8 cellular contexts compared by ENCODE assay signal in genomic region chr10:106189254-106189653, GRCh38.
A peak's percentile ranks its signal among the peaks of the same experiment; 100 is the strongest.
DNase-seq lines count a peak whose midpoint lies in the region; ATAC-seq, FAIRE-seq and TF ChIP-seq lines count a peak whose summit lies in the region.

No MANE protein-coding gene starts in this region.

- WGBS in small intestine, 3 donors, result 19 to 42% (median 32%) methylated on average over 2 of the region's 2 CpGs

- TF ChIP-seq POLR2A in NB4 (IDR thresholded peaks at IDR 0.05; ENCODE audit: extremely low read depth, insufficient read length), result no peak

- no peaks in the 10 kb centered on the region for H3K36me3 ChIP-seq in small intestine (ENCODE audit: control insufficient read depth in 2 of 2, insufficient read depth in 2 of 2, low read length in 2 of 2)

- H3K4me3 ChIP-seq in NB4 (ENCODE audit: low read depth, low read length) (no peak overlapping the region), small intestine (ENCODE audit: low read depth in 1 of 2, low read length in 2 of 2) (no peak overlapping the region)

- no peaks in the 10 kb centered on the region for H3K27me3 ChIP-seq in small intestine (ENCODE audit: control insufficient read depth in 2 of 2, insufficient read depth in 2 of 2, low read length in 2 of 2)

- no peak for ATAC-seq in GM18520 (IDR thresholded peaks at IDR 0.05; ENCODE audit: unreplicated experiment)

- no peaks in the 10 kb centered on the region for H3K4me1 ChIP-seq in small intestine (ENCODE audit: control insufficient read depth in 2 of 2, insufficient read depth in 1 of 2, low read depth in 1 of 2, low read length in 1 of 2)

- in situ Hi-C loops in Caki2 (cut with HindIII; ENCODE audit: low pct_unique_long_range_greater_than_20kb, low sequenced_read_pairs), result no loop called here

- TF ChIP-seq CTCF in NB4 (IDR thresholded peaks at IDR 0.05; ENCODE audit: low read depth, low read length), result peak; percentile 61

- no peak for FAIRE-seq in small intestine (lab: Jason Lieb, UNC)

- DNase-seq in Caki2 (ENCODE audit: low read depth) (peak; percentile 8), GM19238 (ENCODE audit: insufficient read length, low spot score) (peak; percentile 2), NB4 (ENCODE audit: low read depth) (peak; percentile 53), epidermal melanocyte (ENCODE audit: insufficient read length, low spot score) (peak; percentile 14), small intestine (peak; percentile 18), SW 1271 (lab: John Stamatoyannopoulos, UW) (no peak), inferior parietal cortex (ENCODE audit: extremely low spot score) (no peak)

- no peak overlapping the region for H3K27ac ChIP-seq in small intestine (ENCODE audit: low read depth in 1 of 2, low read length in 1 of 2)

- no peaks in the 10 kb centered on the region for H3K9me3 ChIP-seq in small intestine (ENCODE audit: control insufficient read depth, low read depth)

Comparison
In these comparisons a context has a peak if more than half of its experiments do, and no peak if none do; other contexts are left out.
1. DNase-seq: peak in Caki2 (single experiment), GM19238 (single experiment), NB4 (single experiment), epidermal melanocyte (single experiment) and small intestine (single experiment); none in SW 1271 (0 of 2) and inferior parietal cortex (single experiment).